ENCODE assay signal across 8 cellular contexts in the genomic region with DNA sequence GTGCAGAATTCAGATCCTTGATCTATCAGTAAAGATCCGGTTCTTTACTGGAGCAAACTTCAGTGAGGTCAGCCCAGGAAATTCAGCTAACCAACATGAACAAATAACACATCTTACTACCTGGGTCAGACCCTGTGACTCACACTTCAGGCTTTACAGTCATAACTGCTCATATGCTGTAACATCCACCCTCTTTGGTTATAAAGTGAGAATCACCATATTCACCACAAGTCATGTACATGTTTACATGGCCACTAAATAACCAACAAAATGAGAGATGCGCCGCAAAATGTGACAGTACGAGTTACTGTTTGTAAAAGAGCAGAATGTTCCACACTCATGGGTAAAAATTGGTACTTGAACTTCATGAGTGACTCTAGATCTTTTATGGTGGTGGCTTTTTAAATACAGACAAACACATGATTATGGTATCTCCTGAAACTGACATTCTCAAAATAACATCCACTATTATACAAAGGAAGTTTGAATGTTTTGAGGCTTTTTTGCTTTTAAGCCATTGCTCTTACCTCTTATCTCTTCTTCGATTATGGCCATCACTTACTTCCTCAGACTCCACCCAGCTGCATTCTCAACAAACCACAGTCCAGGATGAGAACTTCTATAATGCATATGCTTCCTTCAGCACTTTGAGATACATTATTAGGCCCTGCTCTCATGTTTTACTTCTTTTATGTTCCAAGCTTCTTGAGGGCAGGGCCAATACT.
A peak's percentile ranks its signal among the peaks of the same experiment; 100 is the strongest.
DNase-seq lines count a peak whose midpoint lies in the region; ATAC-seq lines count a peak whose summit lies in the region.

No MANE protein-coding gene starts in this region.

- DNase-seq in HS-5 (ENCODE audit: low read depth) (peak; percentile 68), renal cortical epithelial cell (ENCODE audit: low read depth) (peak; percentile 90), ureter (ENCODE audit: low spot score) (no peak), D341Med (ENCODE audit: low spot score) (no peak)

- peaks cover 38% of the 10 kb centered on the region for H3K4me1 Mint-ChIP-seq in activated naive CD4-positive, alpha-beta T cell treated with anti-CD3 and anti-CD28 coated beads, Interleukin-2, amount 50 U/mL, for 24 hours

- peak overlapping the region; percentile 2 for H3K27ac Mint-ChIP-seq in activated naive CD4-positive, alpha-beta T cell treated with anti-CD3 and anti-CD28 coated beads, Interleukin-2, amount 50 U/mL, for 24 hours

- peaks cover 7% of the 10 kb centered on the region for H3K9me3 Mint-ChIP-seq in activated naive CD4-positive, alpha-beta T cell treated with anti-CD3 and anti-CD28 coated beads, Interleukin-2, amount 50 U/mL, for 24 hours

- no peaks in the 10 kb centered on the region for H3K36me3 Mint-ChIP-seq in activated naive CD4-positive, alpha-beta T cell treated with anti-CD3 and anti-CD28 coated beads, Interleukin-2, amount 50 U/mL, for 24 hours

- ATAC-seq in GM18867 (IDR thresholded peaks at IDR 0.05; ENCODE audit: unreplicated experiment): peak; percentile 92
- ATAC-seq in GM21360 (IDR thresholded peaks at IDR 0.05; ENCODE audit: unreplicated experiment): no peak
- no peak for ATAC-seq in GM21526 (IDR thresholded peaks at IDR 0.05; ENCODE audit: low FRiP score, unreplicated experiment)

- H3K27me3 Mint-ChIP-seq in activated naive CD4-positive, alpha-beta T cell treated with anti-CD3 and anti-CD28 coated beads, Interleukin-2, amount 50 U/mL, for 24 hours: no peaks in the 10 kb centered on the region

- H3K4me3 Mint-ChIP-seq in activated naive CD4-positive, alpha-beta T cell treated with anti-CD3 and anti-CD28 coated beads, Interleukin-2, amount 50 U/mL, for 24 hours: peak overlapping the region; percentile 0

Comparison
In these comparisons a context has a peak if more than half of its experiments do, and no peak if none do; other contexts are left out.
1. DNase-seq: peak in HS-5 (single experiment) and renal cortical epithelial cell (single experiment); none in ureter (single experiment) and D341Med (single experiment).